ENCODE assay signal across 18 cellular contexts in the genomic region with DNA sequence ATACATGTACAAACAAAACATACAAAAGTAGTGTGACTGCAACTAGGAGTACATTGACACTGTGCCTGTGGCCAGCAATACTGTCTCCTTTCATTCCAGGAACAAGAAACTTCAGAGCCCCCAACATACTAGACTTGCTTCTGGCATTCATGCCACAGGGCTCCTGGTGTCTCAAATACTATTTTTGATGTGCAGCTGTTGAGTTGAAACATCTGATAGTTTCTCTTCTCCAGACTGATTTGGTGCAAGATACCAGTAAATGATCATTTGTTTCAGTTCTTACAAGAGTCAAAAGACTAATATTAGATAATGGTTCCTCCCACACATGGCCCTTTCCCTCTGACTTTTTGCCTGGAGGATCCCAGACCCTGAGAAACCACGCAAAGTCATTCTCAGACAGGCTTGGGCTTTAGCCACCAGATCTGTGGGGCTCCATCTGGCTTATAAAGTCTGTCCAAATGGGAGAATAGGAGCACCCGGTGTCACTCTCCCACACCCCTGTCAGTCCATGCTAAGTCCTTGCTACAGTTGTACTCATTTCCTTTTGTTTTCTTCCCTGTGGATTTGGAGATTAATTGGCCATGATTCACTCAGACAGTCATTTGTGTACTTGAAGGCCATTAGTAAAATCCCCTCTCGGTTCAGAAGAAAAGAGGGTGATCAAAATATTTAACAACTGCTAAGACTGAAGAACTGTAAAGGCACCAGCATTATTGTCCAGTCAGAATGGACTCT.
DNase-seq lines count a peak whose midpoint lies in the region; FAIRE-seq and TF ChIP-seq lines count a peak whose summit lies in the region.
"Had no signal": no experiment of that assay in that cellular context is flagged by ENCODE, and none has a peak within 500 bp of the region (broad histone marks: within the 10 kb centered on the region; RNA-seq: fewer than 3 reads in every experiment).

No MANE protein-coding gene starts in this region.

- CTCF ChIA-PET in activated CD4-positive, alpha-beta memory T cell treated with anti-CD3 and anti-CD28 coated beads, Interleukin-2, amount 10 ng/mL, durations not matched to agents 7 days and 5 days (lab: Charles Lee) = no interaction called here

- H3K4me3 ChIP-seq in fibroblast of villous mesenchyme (ENCODE audit: low read depth, low read length) (no peak overlapping the region), retinal pigment epithelial cell (ENCODE audit: low read length) (no peak overlapping the region)
- H3K4me3 ChIP-seq: body of pancreas, pancreas had no signal

- H3K4me1 Mint-ChIP-seq in activated CD4-positive, alpha-beta memory T cell treated with anti-CD3 and anti-CD28 coated beads, Interleukin-2, amount 10 ng/mL, durations not matched to agents 7 days and 5 days = no peaks in the 10 kb centered on the region

- no peak overlapping the region for H3K27ac Mint-ChIP-seq in activated CD4-positive, alpha-beta memory T cell treated with anti-CD3 and anti-CD28 coated beads, Interleukin-2, amount 10 ng/mL, durations not matched to agents 7 days and 5 days
- H3K27ac Mint-ChIP-seq: activated T-cell treated with anti-CD3 and anti-CD28 coated beads, Interleukin-2, amount 50 U/mL, for 72 hours; stimulated activated naive CD8-positive, alpha-beta T cell treated with anti-CD3 and anti-CD28 coated beads, Interleukin-15, amount 100 ng/mL, for 72 hours had no signal

- no peak overlapping the region for H3K4me3 Mint-ChIP-seq in activated CD4-positive, alpha-beta memory T cell treated with anti-CD3 and anti-CD28 coated beads, Interleukin-2, amount 10 ng/mL, durations not matched to agents 7 days and 5 days
- H3K4me3 Mint-ChIP-seq: activated T-cell treated with anti-CD3 and anti-CD28 coated beads, Interleukin-2, amount 50 U/mL, for 72 hours; stimulated activated naive CD8-positive, alpha-beta T cell treated with anti-CD3 and anti-CD28 coated beads, Interleukin-15, amount 100 ng/mL, for 72 hours had no signal

- H3K9me3 Mint-ChIP-seq in activated CD4-positive, alpha-beta memory T cell treated with anti-CD3 and anti-CD28 coated beads, Interleukin-2, amount 10 ng/mL, durations not matched to agents 7 days and 5 days = peaks cover 3% of the 10 kb centered on the region

- POLR2A ChIA-PET in activated CD4-positive, alpha-beta memory T cell treated with anti-CD3 and anti-CD28 coated beads, Interleukin-2, amount 10 ng/mL, durations not matched to agents 7 days and 5 days (lab: Charles Lee) = no interaction called here

- H3K27me3 Mint-ChIP-seq in activated CD4-positive, alpha-beta memory T cell treated with anti-CD3 and anti-CD28 coated beads, Interleukin-2, amount 10 ng/mL, durations not matched to agents 7 days and 5 days = peaks cover 2% of the 10 kb centered on the region
- H3K27me3 Mint-ChIP-seq: stimulated activated naive CD8-positive, alpha-beta T cell treated with anti-CD3 and anti-CD28 coated beads, Interleukin-15, amount 100 ng/mL, for 72 hours had no signal

- H3K36me3 Mint-ChIP-seq in activated CD4-positive, alpha-beta memory T cell treated with anti-CD3 and anti-CD28 coated beads, Interleukin-2, amount 10 ng/mL, durations not matched to agents 7 days and 5 days (ENCODE audit: low read depth) = no peaks in the 10 kb centered on the region

- no peak for FAIRE-seq in RCC 7860 (lab: Jason Lieb, UNC)
- FAIRE-seq: pancreas had no signal

- TF ChIP-seq CTCF in fibroblast of villous mesenchyme (IDR thresholded peaks at IDR 0.05; ENCODE audit: insufficient read depth, low read depth, low read length) (no peak), retinal pigment epithelial cell (conservative IDR thresholded peaks at IDR 0.05; ENCODE audit: low read depth, low read length) (no peak)

- peak; percentile 80 for DNase-seq in ELR (ENCODE audit: low read depth)
- DNase-seq in RCC 7860 (ENCODE audit: low spot score) = peak; percentile 27
- peak; percentile 41 for DNase-seq in fibroblast of villous mesenchyme (ENCODE audit: low read depth)
- peak; percentile 85 for DNase-seq in retinal pigment epithelial cell (ENCODE audit: low read depth)
- DNase-seq in NCI-H146 treated with DMSO at 0.1 percent for 48 hours (lab: John Stamatoyannopoulos, UW; ENCODE audit: unreplicated experiment) = no peak
- DNase-seq in NCI-H1048 (lab: John Stamatoyannopoulos, UW) = no peak
- DNase-seq in activated CD4-positive, alpha-beta memory T cell treated with anti-CD3 and anti-CD28 coated beads, Interleukin-2, amount 10 ng/mL, durations not matched to agents 7 days and 5 days = no peak
- DNase-seq in activated gamma-delta T cell (lab: John Stamatoyannopoulos, UW) = no peak
- DNase-seq: activated CD4-positive, alpha-beta T cell treated with anti-CD3 and anti-CD28 coated beads for 4 hours; activated T-cell treated with anti-CD3 and anti-CD28 coated beads, Interleukin-2, amount 50 U/mL, for 72 hours; body of pancreas; hypothalamus; KG1; mesendoderm; NCI-H2029 treated with DMSO at 0.1 percent for 48 hours; pancreas; stimulated activated CD4-positive, alpha-beta T cell treated with anti-CD3 and anti-CD28 coated beads, Interleukin-2, amount 100 ng/mL, for 48 hours; stimulated activated naive CD8-positive, alpha-beta T cell treated with anti-CD3 and anti-CD28 coated beads, Interleukin-15, amount 100 ng/mL, for 72 hours had no signal

Comparison
In these comparisons a context has a peak if more than half of its experiments do, and no peak if none do; other contexts are left out.
1. DNase-seq: peak in ELR (single experiment), RCC 7860 (single experiment), fibroblast of villous mesenchyme (single experiment) and retinal pigment epithelial cell (single experiment); none in NCI-H146 treated with DMSO at 0.1 percent for 48 hours (single experiment), NCI-H1048 (single experiment), activated CD4-positive, alpha-beta memory T cell treated with anti-CD3 and anti-CD28 coated beads, Interleukin-2, amount 10 ng/mL, durations not matched to agents 7 days and 5 days (single experiment) and activated gamma-delta T cell (single experiment).